In genomic region chr5:138213161-138214029, GRCh38 we compare ENCODE assay signal across 8 cellular contexts. TPM values are rescaled to one million over a fixed set of nuclear protein-coding genes. Genes with fewer than 3 reads are reported as not detected.
DNase-seq lines count a peak whose midpoint lies in the region; ATAC-seq and TF ChIP-seq lines count a peak whose summit lies in the region.

TSS of gene CDC23 (minus strand) at chr5:138213323. CDS start at chr5:138213312, 11 bp downstream.

- ATAC-seq in GM18909 (IDR thresholded peaks at IDR 0.05; ENCODE audit: poor library complexity, unreplicated experiment) = peak; percentile 96
- peak; percentile 97 for ATAC-seq in HG03175 (IDR thresholded peaks at IDR 0.05; ENCODE audit: unreplicated experiment)
- peak; percentile 98 for ATAC-seq in WTC11

- POLR2A ChIA-PET in AG04450 (lab: Yijun Ruan, JAX) = interaction anchor here (1.0 to 2.2 kb wide), 5 partner anchors 25 to 141 kb away, joined by 3 to 10 read pairs (median 4); partner anchors contain the start of genes BRD8, FAM53C and KIF20A
- POLR2A ChIA-PET in WTC11 (lab: Charles Lee) = interaction anchor here (0.6 to 2.1 kb wide), 14 partner anchors 10 to 362 kb away, joined by 3 to 12 read pairs (median 3); partner anchors contain the start of genes BRD8, CDC25C, FAM53C and HSPA9

- no peaks in the 10 kb centered on the region for H3F3A ChIP-seq in smooth muscle cell (ENCODE audit: low read depth)

- H3K4me3 ChIP-seq in AG04450 (ENCODE audit: low read depth, low read length) (peak within 1 kb of the TSS; percentile 98), cardiac fibroblast (replicated peaks in 1 of 2; ENCODE audit: low read depth in 2 of 2, low read length in 2 of 2) (peak within 1 kb of the TSS; percentile 98 to 100), smooth muscle cell (peak within 1 kb of the TSS; percentile 82)

- H3K27ac ChIP-seq in AG04450 (ENCODE audit: low read depth, low read length) (peak within 1 kb of the TSS; percentile 77), smooth muscle cell (ENCODE audit: low read depth) (peak within 1 kb of the TSS; percentile 88)

- DNase-seq in AG04450 (ENCODE audit: low read depth, low spot score) (peak; percentile 91), NCI-H226 (peak; percentile 98), WTC11 (ENCODE audit: low spot score) (peak; percentile 95), cardiac fibroblast (ENCODE audit: low read depth in 2 of 2) (peak; percentile 98 to 99), iPS-NIHi7 (ENCODE audit: extremely low spot score) (peak; percentile 99), smooth muscle cell (lab: John Stamatoyannopoulos, UW; ENCODE audit: unreplicated experiment) (peak; percentile 59)

- H3K4me3 Mint-ChIP-seq in WTC11 = peak within 1 kb of the TSS; percentile 99

- CTCF ChIA-PET in AG04450 (lab: Charles Lee) = interaction anchor here (3.2 to 3.3 kb wide), 2 partner anchors 9 to 139 kb away, joined by 19 to 20 read pairs; partner anchors contain the start of gene KDM3B
- CTCF ChIA-PET in WTC11 (lab: Charles Lee) = interaction anchor here (0.6 to 4.8 kb wide), 10 partner anchors 9 to 291 kb away, joined by 3 to 63 read pairs (median 4); partner anchors contain the start of gene KDM3B

- peak within 1 kb of the TSS; percentile 96 for H3K9ac ChIP-seq in smooth muscle cell (ENCODE audit: low read depth)

- H3K4me1 ChIP-seq in smooth muscle cell (ENCODE audit: low read depth) = peaks cover 10% of the 10 kb centered on the region

- H3K27me3 Mint-ChIP-seq in WTC11 (ENCODE audit: low read depth) = no peaks in the 10 kb centered on the region; the same call in none of the 2 replicates

- H3K36me3 ChIP-seq in smooth muscle cell (ENCODE audit: low read depth) = no peaks in the 10 kb centered on the region

- no peaks in the 10 kb centered on the region for H4K20me1 ChIP-seq in smooth muscle cell (ENCODE audit: low read depth)

- 3% methylated on average over 32 of the region's 32 CpGs for WGBS in smooth muscle cell (ENCODE audit: low lambda C conversion rate)

- H3K9me3 ChIP-seq in AG04450 (ENCODE audit: control insufficient read depth, insufficient read depth, low read length) (no peaks in the 10 kb centered on the region), smooth muscle cell (replicated peaks; ENCODE audit: low read depth) (no peaks in the 10 kb centered on the region)

- peaks cover 44% of the 10 kb centered on the region for H3K79me2 ChIP-seq in smooth muscle cell (ENCODE audit: low read depth)

- peaks cover 5% of the 10 kb centered on the region; the same call in 1 of the 2 replicates for H3K4me1 Mint-ChIP-seq in WTC11

- peak within 1 kb of the TSS; percentile 99 for H3K27ac Mint-ChIP-seq in WTC11

- H3K4me2 ChIP-seq in smooth muscle cell = peak within 1 kb of the TSS; percentile 97

- peak within 1 kb of the TSS; percentile 89 for H2AFZ ChIP-seq in smooth muscle cell (ENCODE audit: low read depth)

- H3K36me3 Mint-ChIP-seq in WTC11 = peaks cover 9% of the 10 kb centered on the region

- H3K9me3 Mint-ChIP-seq in WTC11 = no peaks in the 10 kb centered on the region

- TF ChIP-seq CTCF in AG04450 (IDR thresholded peaks at IDR 0.05; ENCODE audit: low read depth, low read length) (no peak), WTC11 (IDR thresholded peaks at IDR 0.05) (no peak), cardiac fibroblast (IDR thresholded peaks at IDR 0.05; ENCODE audit: low read depth, low read length) (no peak), smooth muscle cell (IDR thresholded peaks at IDR 0.05; ENCODE audit: borderline replicate concordance, insufficient read depth, poor library complexity, severe bottlenecking) (no peak)

- H3K27me3 ChIP-seq in AG04450 (ENCODE audit: control insufficient read depth, insufficient read depth, low read length) = no peaks in the 10 kb centered on the region
- H3K27me3 ChIP-seq in smooth muscle cell (ENCODE audit: low read depth) = no peaks in the 10 kb centered on the region

TF ChIP-seq in WTC11, 78 proteins besides CTCF, POLR2A, EP300 and RAD21 (continues in another document):
- no peak for TF ChIP-seq FOXP1 (CRISPR knock-in tag; IDR thresholded peaks at IDR 0.05; ENCODE audit: borderline replicate concordance)
- TF ChIP-seq ZNF232 (CRISPR knock-in tag; IDR thresholded peaks at IDR 0.05) = 0 out of 2 replicates have a peak, but pooled peaks have one; percentile 7
- no peak for TF ChIP-seq HMGXB4 (CRISPR knock-in tag; IDR thresholded peaks at IDR 0.05)
- no peak for TF ChIP-seq TEAD4 (CRISPR knock-in tag; IDR thresholded peaks at IDR 0.05)
- TF ChIP-seq NFYB (CRISPR knock-in tag; conservative IDR thresholded peaks at IDR 0.05; ENCODE audit: low read depth) = peak; percentile 85
- no peak for TF ChIP-seq TP53 (CRISPR knock-in tag; IDR thresholded peaks at IDR 0.05)
- TF ChIP-seq ATF1 (CRISPR knock-in tag; IDR thresholded peaks at IDR 0.05) = no peak
- TF ChIP-seq IRF1 (CRISPR knock-in tag; IDR thresholded peaks at IDR 0.05) = no peak
- TF ChIP-seq SMAD3 (CRISPR knock-in tag; IDR thresholded peaks at IDR 0.05; ENCODE audit: borderline replicate concordance) = no peak
- peak; percentile 82; the same call in 1 of the 2 replicates for TF ChIP-seq E2F4 (CRISPR knock-in tag; IDR thresholded peaks at IDR 0.05; ENCODE audit: borderline replicate concordance, low read depth)
- peak; percentile 73; the same call in 1 of the 2 replicates for TF ChIP-seq FOXK1 (CRISPR knock-in tag; IDR thresholded peaks at IDR 0.05)
- TF ChIP-seq HMGA2 (CRISPR knock-in tag; IDR thresholded peaks at IDR 0.05) = no peak
- TF ChIP-seq USF1 (CRISPR knock-in tag; IDR thresholded peaks at IDR 0.05) = no peak
- TF ChIP-seq ZNF219 (CRISPR knock-in tag; IDR thresholded peaks at IDR 0.05; ENCODE audit: borderline replicate concordance) = no peak
- peak; percentile 84 for TF ChIP-seq CREM (CRISPR knock-in tag; IDR thresholded peaks at IDR 0.05)
- TF ChIP-seq SP1 (CRISPR knock-in tag; conservative IDR thresholded peaks at IDR 0.05) = peak; percentile 80
- TF ChIP-seq AR (CRISPR knock-in tag; IDR thresholded peaks at IDR 0.05) = no peak
- TF ChIP-seq GABPB1 (CRISPR knock-in tag; IDR thresholded peaks at IDR 0.05) = peak; percentile 39; the same call in 1 of the 2 replicates
- TF ChIP-seq ZNF416 (CRISPR knock-in tag; IDR thresholded peaks at IDR 0.05) = no peak

RNA-seq across cellular contexts. Expression of gene CDC23, which starts in this region (rescaled TPM):
- polyA plus RNA-seq in AG04450 (2011; rRNA removed) = 30.4 and 38.1 TPM in 2 replicates
- 18.9 and 24.3 TPM in 2 replicates for polyA minus RNA-seq in AG04450 (2011; rRNA and poly(A)+ RNA removed)
- total RNA-seq in WTC11 (2021) = 43.8 to 45.3 TPM (median 44.5 TPM) in 3 replicates
- 37.2 and 61.0 TPM in 2 replicates for total RNA-seq in smooth muscle cell
- 39.5 and 43.5 TPM in 2 replicates for polyA plus RNA-seq in smooth muscle cell

Comparison
In these comparisons a context has a peak if more than half of its experiments do, and no peak if none do; other contexts are left out.
1. Peak in every context shown above with its lines: DNase-seq, ATAC-seq, H3K4me3 ChIP-seq and H3K27ac ChIP-seq.